1 cellular context compared by ENCODE assay signal in the genomic region with DNA sequence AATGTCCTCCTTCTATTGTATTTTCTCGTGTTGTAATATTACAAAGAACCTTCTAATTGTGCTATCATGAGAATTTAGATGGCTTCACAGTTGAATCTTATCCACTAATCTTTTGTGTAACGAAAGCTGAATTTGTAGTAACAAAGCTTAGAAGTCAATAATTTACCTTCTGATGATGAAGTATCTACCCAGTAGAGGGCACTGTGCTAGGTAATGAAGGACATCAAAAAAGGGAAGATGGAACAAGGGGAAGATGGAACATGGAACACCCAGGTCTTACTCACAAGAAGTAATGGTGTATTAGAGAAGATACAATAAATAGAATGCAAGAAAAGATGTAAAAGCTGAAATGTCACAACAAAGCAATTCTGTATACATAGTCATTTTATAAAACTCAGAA.
TF ChIP-seq lines count a peak whose summit lies in the region.

No MANE protein-coding gene starts in this region.

TF ChIP-seq in GM12878, 131 proteins besides CTCF, POLR2A, EP300 and RAD21 (continued from another document):
- TF ChIP-seq STAT1 (conservative IDR thresholded peaks at IDR 0.05): no peak
